Comparison of ENCODE assay signal across 30 cellular contexts in genomic region chr5:102211165-102211564, GRCh38.
DNase-seq lines count a peak whose midpoint lies in the region; ATAC-seq and TF ChIP-seq lines count a peak whose summit lies in the region.
"Had no signal": no experiment of that assay in that cellular context is flagged by ENCODE, and none has a peak within 500 bp of the region (broad histone marks: within the 10 kb centered on the region; RNA-seq: fewer than 3 reads in every experiment).

No MANE protein-coding gene starts in this region.

- TF ChIP-seq EP300 in stomach (IDR thresholded peaks at IDR 0.05) = no peak

- H3K4me1 Mint-ChIP-seq in dendritic cell treated with granulocyte-macrophage colony-stimulating factor and Interleukin-4, amounts not matched to agents 40 ng/mL and 50 ng/mL, for 4 days (ENCODE audit: low read depth) = peaks cover 14% of the 10 kb centered on the region

- H3K27ac ChIP-seq in body of pancreas (no peak overlapping the region), stomach (no peak overlapping the region)
- H3K27ac ChIP-seq: breast epithelium, colonic mucosa, GM23248, prostate gland had no signal

- H3K9me3 Mint-ChIP-seq in dendritic cell treated with granulocyte-macrophage colony-stimulating factor and Interleukin-4, amounts not matched to agents 40 ng/mL and 50 ng/mL, for 4 days = no peaks in the 10 kb centered on the region
- H3K9me3 Mint-ChIP-seq: activated T-helper 1 cell treated with anti-CD3 and anti-CD28 coated beads, Interleukin-12 subunit alpha, Interleukin-12 subunit beta, Interleukin-2, Interleukin-4 antibody, amounts not matched to agents 30 ng/mL and 10 ng/mL and 1 ng/mL, durations not matched to agents 14 hours and 24 hours and 36 hours; CD4-positive, alpha-beta T cell; effector memory CD8-positive, alpha-beta T cell; WTC11 had no signal

- H3K4me3 ChIP-seq in body of pancreas (no peak overlapping the region), stomach (no peak overlapping the region)
- H3K4me3 ChIP-seq: breast epithelium, colonic mucosa, GM23248, prostate gland had no signal

- WGBS in body of pancreas, 2 donors = 71 to 88% methylated on average over 1 of the region's 1 CpG
- WGBS in stomach, 5 donors = 79 to 96% (median 92%) methylated on average over 1 of the region's 1 CpG

- no peaks in the 10 kb centered on the region for H3K27me3 ChIP-seq in body of pancreas
- no peaks in the 10 kb centered on the region for H3K27me3 ChIP-seq in stomach
- H3K27me3 ChIP-seq: breast epithelium, colonic mucosa had no signal

- peak; percentile 1 for DNase-seq in GF-D8 (lab: John Stamatoyannopoulos, UW)
- DNase-seq in NOMO-1 treated with dmso at 0.1 percent for 144 hours (lab: John Stamatoyannopoulos, UW; ENCODE audit: unreplicated experiment) = peak; percentile 58
- DNase-seq in body of pancreas = no peak
- no peak for DNase-seq in stomach
- DNase-seq in NAMALWA (ENCODE audit: low spot score) = no peak
- DNase-seq: activated CD4-positive, alpha-beta T cell treated with anti-CD3 and anti-CD28 coated beads, Interleukin-2, amount 50 U/mL, for 1 hour; activated naive CD4-positive, alpha-beta T cell treated with anti-CD3 and anti-CD28 coated beads, Interleukin-2, amount 50 U/mL, for 16 hours; amygdala; CD4-positive, alpha-beta T cell; colonic mucosa; effector memory CD8-positive, alpha-beta T cell; erythroblast; GM23248; kidney; midbrain; naive thymus-derived CD8-positive, alpha-beta T cell; NCI-H1105 treated with DMSO at 0.1 percent for 48 hours; NCI-H2029 treated with DMSO at 0.1 percent for 48 hours; NCI-H226; nucleus accumbens; stimulated activated naive CD4-positive, alpha-beta T cell; T-helper 9 cell had no signal

- no peaks in the 10 kb centered on the region for H3K4me1 ChIP-seq in body of pancreas
- peaks cover 0 to 3% (median 0%) of the 10 kb centered on the region in 4 donors for H3K4me1 ChIP-seq in stomach
- H3K4me1 ChIP-seq: breast epithelium, colonic mucosa, prostate gland had no signal

- H3K36me3 ChIP-seq in body of pancreas (replicated peaks in 1 of 2; ENCODE audit: insufficient read depth in 1 of 2, low read depth in 2 of 2) = no peaks in the 10 kb centered on the region
- H3K36me3 ChIP-seq in stomach = no peaks in the 10 kb centered on the region
- H3K36me3 ChIP-seq: breast epithelium, colonic mucosa, prostate gland had no signal

- no peak for TF ChIP-seq POLR2A in body of pancreas (IDR thresholded peaks at IDR 0.05)
- no peak for TF ChIP-seq POLR2A in stomach (IDR thresholded peaks at IDR 0.05)

- no peak overlapping the region for H3K27ac Mint-ChIP-seq in dendritic cell treated with granulocyte-macrophage colony-stimulating factor and Interleukin-4, amounts not matched to agents 40 ng/mL and 50 ng/mL, for 4 days
- H3K27ac Mint-ChIP-seq: activated T-helper 1 cell treated with anti-CD3 and anti-CD28 coated beads, Interleukin-12 subunit alpha, Interleukin-12 subunit beta, Interleukin-2, Interleukin-4 antibody, amounts not matched to agents 30 ng/mL and 10 ng/mL and 1 ng/mL, durations not matched to agents 14 hours and 24 hours and 36 hours; CD4-positive, alpha-beta T cell; effector memory CD8-positive, alpha-beta T cell; naive thymus-derived CD8-positive, alpha-beta T cell; WTC11 had no signal

- no peaks in the 10 kb centered on the region for H3K27me3 Mint-ChIP-seq in dendritic cell treated with granulocyte-macrophage colony-stimulating factor and Interleukin-4, amounts not matched to agents 40 ng/mL and 50 ng/mL, for 4 days
- H3K27me3 Mint-ChIP-seq: CD4-positive, alpha-beta T cell; effector memory CD8-positive, alpha-beta T cell had no signal

- H3K9me3 ChIP-seq in body of pancreas (no peaks in the 10 kb centered on the region), stomach (no peaks in the 10 kb centered on the region)
- H3K9me3 ChIP-seq: breast epithelium, colonic mucosa, prostate gland had no signal

- intact Hi-C loops in dendritic cell treated with granulocyte-macrophage colony-stimulating factor and Interleukin-4, amounts not matched to agents 40 ng/mL and 50 ng/mL, for 4 days (cut with micrococcal nuclease) = no loop called here
- intact Hi-C loops in body of pancreas (cut with DNase I) (no loop called here), stomach (cut with DNase I; ENCODE audit: low total_unique reads) (no loop called here)

- peak overlapping the region; percentile 2 for H3K4me3 Mint-ChIP-seq in dendritic cell treated with granulocyte-macrophage colony-stimulating factor and Interleukin-4, amounts not matched to agents 40 ng/mL and 50 ng/mL, for 4 days
- H3K4me3 Mint-ChIP-seq: activated T-helper 1 cell treated with anti-CD3 and anti-CD28 coated beads, Interleukin-12 subunit alpha, Interleukin-12 subunit beta, Interleukin-2, Interleukin-4 antibody, amounts not matched to agents 30 ng/mL and 10 ng/mL and 1 ng/mL, durations not matched to agents 14 hours and 24 hours and 36 hours; CD4-positive, alpha-beta T cell; effector memory CD8-positive, alpha-beta T cell; naive thymus-derived CD8-positive, alpha-beta T cell; WTC11 had no signal

- H3K36me3 Mint-ChIP-seq in dendritic cell treated with granulocyte-macrophage colony-stimulating factor and Interleukin-4, amounts not matched to agents 40 ng/mL and 50 ng/mL, for 4 days (ENCODE audit: low read depth) = no peaks in the 10 kb centered on the region
- H3K36me3 Mint-ChIP-seq: naive thymus-derived CD8-positive, alpha-beta T cell; WTC11 had no signal

- ATAC-seq in HG03103 (IDR thresholded peaks at IDR 0.05; ENCODE audit: low read depth, unreplicated experiment) (peak; percentile 56), GM19023 (IDR thresholded peaks at IDR 0.05; ENCODE audit: unreplicated experiment) (no peak), body of pancreas (no peak)
- ATAC-seq: effector memory CD8-positive, alpha-beta T cell; naive thymus-derived CD8-positive, alpha-beta T cell; SK-N-SH treated with all-trans-retinoic acid at 6 μM for 48 hours; WTC11 had no signal

- no peak for TF ChIP-seq CTCF in body of pancreas (IDR thresholded peaks at IDR 0.05)
- TF ChIP-seq CTCF in stomach (IDR thresholded peaks at IDR 0.05) = no peak

Comparison
In these comparisons a context has a peak if more than half of its experiments do, and no peak if none do; other contexts are left out.
1. DNase-seq: peak in GF-D8 (single experiment) and NOMO-1 treated with dmso at 0.1 percent for 144 hours (single experiment); none in body of pancreas (0 of 4), stomach (single experiment) and NAMALWA (single experiment).